Comparison of ENCODE assay signal across 20 cellular contexts in genomic region chr5:100311811-100312210, GRCh38.
A peak's percentile ranks its signal among the peaks of the same experiment; 100 is the strongest.
DNase-seq lines count a peak whose midpoint lies in the region; TF ChIP-seq lines count a peak whose summit lies in the region.
"Had no signal": no experiment of that assay in that cellular context is flagged by ENCODE, and none has a peak within 500 bp of the region (broad histone marks: within the 10 kb centered on the region; RNA-seq: fewer than 3 reads in every experiment).

No MANE protein-coding gene starts in this region.

- no peak overlapping the region for H3K27ac ChIP-seq in KMS-11
- H3K27ac ChIP-seq in VCaP = no peak overlapping the region
- H3K27ac ChIP-seq: BLaER1, cardiac muscle cell, ovary, skin epidermis, thoracic aorta had no signal

- no peaks in the 10 kb centered on the region for H4K20me1 ChIP-seq in KMS-11 (ENCODE audit: insufficient read depth)
- H4K20me1 ChIP-seq: BLaER1 had no signal

- no peak overlapping the region for H3K4me2 ChIP-seq in KMS-11
- H3K4me2 ChIP-seq: BLaER1 had no signal

- no peak overlapping the region for H2AFZ ChIP-seq in KMS-11 (ENCODE audit: low read depth)

- no peaks in the 10 kb centered on the region for H3K36me3 ChIP-seq in KMS-11 (ENCODE audit: insufficient read depth)
- H3K36me3 ChIP-seq: BLaER1, cardiac muscle cell, ovary, thoracic aorta had no signal

- DNase-seq in D341Med (ENCODE audit: low spot score) = peak; percentile 8
- peak; percentile 58 for DNase-seq in kidney glomerular epithelial cell (lab: John Stamatoyannopoulos, UW)
- DNase-seq in NCI-H446 treated with DMSO at 0.1 percent for 48 hours (lab: John Stamatoyannopoulos, UW) = no peak
- DNase-seq in GOT3 (lab: John Stamatoyannopoulos, UW) = no peak
- DNase-seq in NOMO-1 treated with DMSO at 0.1 percent for 48 hours (lab: John Stamatoyannopoulos, UW; ENCODE audit: unreplicated experiment) = no peak
- DNase-seq: activated CD8-positive, alpha-beta T cell treated with anti-CD3 and anti-CD28 coated beads for 36 hours; activated T-cell treated with anti-CD3 and anti-CD28 coated beads, Interleukin-2, amount 50 U/mL, for 72 hours; DMS79 treated with DMSO at 0.1 percent for 48 hours; effector memory CD4-positive, alpha-beta T cell; left ventricle myocardium superior; NCI-H187; NCI-H510A treated with DMSO at 0.1 percent for 48 hours; ovary; T-cell had no signal

- H3K4me3 ChIP-seq in KMS-11 (IDR thresholded peaks at IDR 0.05; ENCODE audit: insufficient read depth, low read depth, low read length) = no peak overlapping the region
- H3K4me3 ChIP-seq: BLaER1, cardiac muscle cell, ovary, skin epidermis, thoracic aorta had no signal

- H3K79me2 ChIP-seq in KMS-11 (ENCODE audit: insufficient read depth, low read depth) = no peaks in the 10 kb centered on the region

- H3K9ac ChIP-seq in KMS-11 = no peak overlapping the region
- H3K9ac ChIP-seq: BLaER1 had no signal

- no peaks in the 10 kb centered on the region for H3K4me1 ChIP-seq in KMS-11 (ENCODE audit: low read depth, poor library complexity, severe bottlenecking)
- H3K4me1 ChIP-seq: BLaER1 had no signal

- TF ChIP-seq CTCF in KMS-11 (conservative IDR thresholded peaks at IDR 0.05; ENCODE audit: low read depth, low read length) = peak; percentile 39; the same call in 1 of the 2 replicates
- peak; percentile 31 for TF ChIP-seq CTCF in VCaP (conservative IDR thresholded peaks at IDR 0.05)

- no peaks in the 10 kb centered on the region for H3K27me3 ChIP-seq in KMS-11 (ENCODE audit: insufficient read depth, low read depth)
- H3K27me3 ChIP-seq: BLaER1, cardiac muscle cell, ovary had no signal

Comparison
In these comparisons a context has a peak if more than half of its experiments do, and no peak if none do; other contexts are left out.
1. DNase-seq: peak in D341Med (single experiment) and kidney glomerular epithelial cell (single experiment); none in NCI-H446 treated with DMSO at 0.1 percent for 48 hours (single experiment), GOT3 (single experiment) and NOMO-1 treated with DMSO at 0.1 percent for 48 hours (single experiment).